Comparison of ENCODE assay signal across 15 cellular contexts in the genomic region with DNA sequence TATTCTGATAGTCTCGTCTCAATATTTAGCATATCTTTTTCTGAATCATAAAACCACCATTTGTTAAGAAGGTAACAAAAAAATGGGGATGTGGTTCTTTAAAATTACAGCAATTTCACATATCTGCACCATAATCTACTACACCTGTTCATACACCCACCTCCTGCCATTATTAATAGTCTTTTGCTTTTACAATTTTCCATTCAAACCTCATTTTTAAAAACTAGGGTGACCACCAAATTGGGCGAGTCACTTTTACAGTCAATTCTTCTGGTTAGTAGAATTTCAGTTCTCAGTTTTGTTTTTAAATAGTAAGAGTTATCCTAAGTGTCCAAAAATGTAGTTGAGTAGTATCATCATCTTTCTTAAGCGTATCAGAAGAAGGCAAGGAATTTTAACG.
DNase-seq lines count a peak whose midpoint lies in the region; ATAC-seq lines count a peak whose summit lies in the region.
"Had no signal": no experiment of that assay in that cellular context is flagged by ENCODE, and none has a peak within 500 bp of the region (broad histone marks: within the 10 kb centered on the region; RNA-seq: fewer than 3 reads in every experiment).

No MANE protein-coding gene starts in this region.

- peak overlapping the region; percentile 60 for H3K27ac Mint-ChIP-seq in stimulated activated naive B cell treated with anti-CD40 and anti-IgM and Interleukin-4, amounts not matched to agents 10 μg/mL and 1 μg/mL and 100 μg/mL, for 72 hours
- H3K27ac Mint-ChIP-seq: activated CD4-positive, alpha-beta T cell treated with anti-CD3 and anti-CD28 coated beads, Interleukin-2, amount 10 ng/mL, durations not matched to agents 24 days and 14 days; effector memory CD8-positive, alpha-beta T cell; memory B cell had no signal

- H3K4me3 Mint-ChIP-seq in stimulated activated naive B cell treated with anti-CD40 and anti-IgM and Interleukin-4, amounts not matched to agents 10 μg/mL and 1 μg/mL and 100 μg/mL, for 72 hours: peak overlapping the region in 1 of 2 donors; percentile 6
- H3K4me3 Mint-ChIP-seq: activated CD4-positive, alpha-beta T cell treated with anti-CD3 and anti-CD28 coated beads, Interleukin-2, amount 10 ng/mL, durations not matched to agents 24 days and 14 days; effector memory CD8-positive, alpha-beta T cell; immature natural killer cell; memory B cell had no signal

- H3K9me3 Mint-ChIP-seq in stimulated activated naive B cell treated with anti-CD40 and anti-IgM and Interleukin-4, amounts not matched to agents 10 μg/mL and 1 μg/mL and 100 μg/mL, for 72 hours: peaks cover 2 to 4% of the 10 kb centered on the region in 2 donors
- H3K9me3 Mint-ChIP-seq: effector memory CD8-positive, alpha-beta T cell; immature natural killer cell had no signal

- H3K27me3 Mint-ChIP-seq in stimulated activated naive B cell treated with anti-CD40 and anti-IgM and Interleukin-4, amounts not matched to agents 10 μg/mL and 1 μg/mL and 100 μg/mL, for 72 hours: no peaks in the 10 kb centered on the region
- H3K27me3 Mint-ChIP-seq: activated CD4-positive, alpha-beta T cell treated with anti-CD3 and anti-CD28 coated beads, Interleukin-2, amount 10 ng/mL, durations not matched to agents 24 days and 14 days; effector memory CD8-positive, alpha-beta T cell; memory B cell had no signal

- peaks cover 0 to 3% of the 10 kb centered on the region in 2 donors for H3K36me3 Mint-ChIP-seq in stimulated activated naive B cell treated with anti-CD40 and anti-IgM and Interleukin-4, amounts not matched to agents 10 μg/mL and 1 μg/mL and 100 μg/mL, for 72 hours

- peak; percentile 64 for ATAC-seq in GM18868 (IDR thresholded peaks at IDR 0.05; ENCODE audit: unreplicated experiment)
- peak; percentile 40 for ATAC-seq in GM21576 (IDR thresholded peaks at IDR 0.05; ENCODE audit: unreplicated experiment)
- peak; percentile 67 for ATAC-seq in HG03354 (IDR thresholded peaks at IDR 0.05; ENCODE audit: poor library complexity, severe bottlenecking, unreplicated experiment)
- peak; percentile 63 to 77 for ATAC-seq in stimulated activated naive B cell treated with anti-CD40 and anti-IgM and Interleukin-4, amounts not matched to agents 10 μg/mL and 1 μg/mL and 100 μg/mL, for 72 hours (replicated peaks)
- no peak for ATAC-seq in HG03571 (IDR thresholded peaks at IDR 0.05; ENCODE audit: unreplicated experiment)
- ATAC-seq: effector memory CD8-positive, alpha-beta T cell had no signal

- H3K4me1 Mint-ChIP-seq in stimulated activated naive B cell treated with anti-CD40 and anti-IgM and Interleukin-4, amounts not matched to agents 10 μg/mL and 1 μg/mL and 100 μg/mL, for 72 hours: peaks cover 23 to 33% of the 10 kb centered on the region in 2 donors

- DNase-seq in stimulated activated naive B cell treated with anti-CD40 and anti-IgM and Interleukin-4, amounts not matched to agents 10 μg/mL and 1 μg/mL and 100 μg/mL, for 72 hours: no peak
- DNase-seq in NOMO-1 treated with DMSO at 0.1 percent for 48 hours (lab: John Stamatoyannopoulos, UW; ENCODE audit: unreplicated experiment): no peak
- DNase-seq in activated CD4-positive, alpha-beta T cell treated with anti-CD3 and anti-CD28 coated beads for 4 hours: no peak
- DNase-seq: activated CD4-positive, alpha-beta T cell treated with anti-CD3 and anti-CD28 coated beads, Interleukin-2, amount 10 ng/mL, durations not matched to agents 24 days and 14 days; activated effector memory CD4-positive, alpha-beta T cell treated with Interleukin-2 at 50 U/mL for 16 hours; effector memory CD8-positive, alpha-beta T cell; immature natural killer cell; Karpas-422; NCI-H2171 treated with DMSO at 0.1 percent for 48 hours; OCI-M1 had no signal
